Comparison of ENCODE assay signal across 13 cellular contexts in the genomic region with DNA sequence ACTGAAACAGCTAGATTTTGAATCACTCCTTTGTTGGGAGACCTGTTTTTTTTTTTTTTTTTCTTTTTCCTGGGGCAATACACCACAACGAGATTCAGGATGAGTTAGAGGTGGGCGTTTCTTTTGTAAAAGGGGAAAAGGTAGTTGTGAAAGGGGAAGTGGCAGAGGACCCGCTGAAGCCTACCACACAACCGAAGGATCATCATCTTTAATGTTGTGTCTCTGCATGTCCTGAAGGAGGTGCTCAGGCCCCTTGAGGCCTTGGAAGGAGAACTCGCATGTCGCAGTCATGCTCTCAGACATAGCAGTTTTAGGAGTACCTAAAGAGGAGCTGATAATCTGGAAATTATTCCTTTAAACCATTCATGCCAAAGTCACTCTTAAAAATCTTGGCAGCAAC.
DNase-seq lines count a peak whose midpoint lies in the region; ATAC-seq and TF ChIP-seq lines count a peak whose summit lies in the region.
"Had no signal": no experiment of that assay in that cellular context is flagged by ENCODE, and none has a peak within 500 bp of the region (broad histone marks: within the 10 kb centered on the region; RNA-seq: fewer than 3 reads in every experiment).

No MANE protein-coding gene starts in this region.

- TF ChIP-seq CTCF in LNCaP clone FGC (IDR thresholded peaks at IDR 0.05; ENCODE audit: control insufficient read depth, extremely low read depth, insufficient read depth) = 0 out of 2 replicates have a peak, but pooled peaks have one; percentile 2
- no peak for TF ChIP-seq CTCF in WTC11 (IDR thresholded peaks at IDR 0.05)

- peaks cover 23% of the 10 kb centered on the region for H3K4me1 Mint-ChIP-seq in WTC11
- H3K4me1 Mint-ChIP-seq in naive B cell = peaks cover 9 to 14% (median 12%) of the 10 kb centered on the region in 3 donors

- ATAC-seq in GM18502 (IDR thresholded peaks at IDR 0.05; ENCODE audit: poor library complexity, unreplicated experiment) = peak; percentile 54
- ATAC-seq in WTC11 = peak; percentile 98
- peak; percentile 61 to 77 for ATAC-seq in naive B cell (ENCODE audit: low read depth in 2 of 2)
- no peak for ATAC-seq in HG02571 (IDR thresholded peaks at IDR 0.05; ENCODE audit: unreplicated experiment)
- ATAC-seq in GM21526 (IDR thresholded peaks at IDR 0.05; ENCODE audit: low FRiP score, unreplicated experiment) = no peak
- ATAC-seq: SK-N-SH treated with all-trans-retinoic acid at 6 μM for 48 hours had no signal

- POLR2A ChIA-PET in WTC11 (lab: Charles Lee) = interaction anchor here (0.6 kb wide), 2 partner anchors 104 to 156 kb away, joined by 3 to 4 read pairs; no protein-coding TSS in a partner anchor

- CTCF ChIA-PET in WTC11 (lab: Charles Lee) = interaction anchor here (0.6 to 1.3 kb wide), 10 partner anchors 16 to 294 kb away, joined by 3 to 6 read pairs (median 4); no protein-coding TSS in a partner anchor

- H3K4me3 Mint-ChIP-seq in WTC11 = no peak overlapping the region
- peak overlapping the region in 3 of 8 donors; percentile 9 to 45 (median 37) for H3K4me3 Mint-ChIP-seq in naive B cell
- H3K4me3 Mint-ChIP-seq: activated CD4-positive, alpha-beta T cell treated with anti-CD3 and anti-CD28 coated beads, Interleukin-2, amount 10 ng/mL, durations not matched to agents 7 days and 5 days had no signal

- 0 out of 2 replicates have a peak, but pooled peaks cover 6% of the 10 kb centered on the region for H3K9me3 Mint-ChIP-seq in WTC11
- H3K9me3 Mint-ChIP-seq in naive B cell = no peaks in the 10 kb centered on the region
- H3K9me3 Mint-ChIP-seq: activated CD4-positive, alpha-beta T cell treated with anti-CD3 and anti-CD28 coated beads, Interleukin-2, amount 10 ng/mL, durations not matched to agents 7 days and 5 days had no signal

- H3K27me3 Mint-ChIP-seq in WTC11 (ENCODE audit: low read depth) = no peaks in the 10 kb centered on the region
- H3K27me3 Mint-ChIP-seq in naive B cell = peaks cover 9 to 26% (median 17%) of the 10 kb centered on the region in 3 donors

- H3K36me3 Mint-ChIP-seq in WTC11 (no peaks in the 10 kb centered on the region), naive B cell (no peaks in the 10 kb centered on the region)

- no peak overlapping the region for H3K27ac Mint-ChIP-seq in WTC11
- peak overlapping the region in 1 of 6 donors; percentile 47 for H3K27ac Mint-ChIP-seq in naive B cell
- H3K27ac Mint-ChIP-seq: activated CD4-positive, alpha-beta T cell treated with anti-CD3 and anti-CD28 coated beads, Interleukin-2, amount 10 ng/mL, durations not matched to agents 7 days and 5 days had no signal

- DNase-seq in LNCaP clone FGC (ENCODE audit: low read depth) = no peak
- no peak for DNase-seq in WTC11 (ENCODE audit: low spot score)
- DNase-seq in naive B cell = peak; percentile 7
- DNase-seq in DMS79 treated with DMSO at 0.1 percent for 48 hours (lab: John Stamatoyannopoulos, UW) = no peak
- no peak for DNase-seq in hippocampal formation (lab: John Stamatoyannopoulos, UW)
- DNase-seq: activated CD4-positive, alpha-beta T cell treated with anti-CD3 and anti-CD28 coated beads, Interleukin-2, amount 10 ng/mL, durations not matched to agents 7 days and 5 days; Caco-2; NCI-H524 had no signal

- no peak overlapping the region for H3K4me3 ChIP-seq in LNCaP clone FGC (ENCODE audit: low read depth, low read length)
- H3K4me3 ChIP-seq: cardiac muscle cell had no signal

TF ChIP-seq in WTC11, 78 proteins besides CTCF, POLR2A, EP300 and RAD21:
- no peak for TF ChIP-seq PRRX2 (CRISPR knock-in tag; IDR thresholded peaks at IDR 0.05)
- no peak for TF ChIP-seq SOX15 (CRISPR knock-in tag; IDR thresholded peaks at IDR 0.05)
- TF ChIP-seq, protein P1, sequence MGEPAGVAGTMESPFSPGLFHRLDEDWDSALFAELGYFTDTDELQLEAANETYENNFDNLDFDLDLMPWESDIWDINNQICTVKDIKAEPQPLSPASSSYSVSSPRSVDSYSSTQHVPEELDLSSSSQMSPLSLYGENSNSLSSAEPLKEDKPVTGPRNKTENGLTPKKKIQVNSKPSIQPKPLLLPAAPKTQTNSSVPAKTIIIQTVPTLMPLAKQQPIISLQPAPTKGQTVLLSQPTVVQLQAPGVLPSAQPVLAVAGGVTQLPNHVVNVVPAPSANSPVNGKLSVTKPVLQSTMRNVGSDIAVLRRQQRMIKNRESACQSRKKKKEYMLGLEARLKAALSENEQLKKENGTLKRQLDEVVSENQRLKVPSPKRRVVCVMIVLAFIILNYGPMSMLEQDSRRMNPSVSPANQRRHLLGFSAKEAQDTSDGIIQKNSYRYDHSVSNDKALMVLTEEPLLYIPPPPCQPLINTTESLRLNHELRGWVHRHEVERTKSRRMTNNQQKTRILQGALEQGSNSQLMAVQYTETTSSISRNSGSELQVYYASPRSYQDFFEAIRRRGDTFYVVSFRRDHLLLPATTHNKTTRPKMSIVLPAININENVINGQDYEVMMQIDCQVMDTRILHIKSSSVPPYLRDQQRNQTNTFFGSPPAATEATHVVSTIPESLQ (CRISPR knock-in tag; IDR thresholded peaks at IDR 0.05) = no peak
- no peak for TF ChIP-seq GABPB1 (CRISPR knock-in tag; IDR thresholded peaks at IDR 0.05)

Comparison
In these comparisons a context has a peak if more than half of its experiments do, and no peak if none do; other contexts are left out.
1. ATAC-seq: peak in GM18502 (single experiment), WTC11 (single experiment) and naive B cell (2 of 2); none in HG02571 (single experiment) and GM21526 (single experiment).